ENCODE assay signal across 2 cellular contexts in the genomic region with DNA sequence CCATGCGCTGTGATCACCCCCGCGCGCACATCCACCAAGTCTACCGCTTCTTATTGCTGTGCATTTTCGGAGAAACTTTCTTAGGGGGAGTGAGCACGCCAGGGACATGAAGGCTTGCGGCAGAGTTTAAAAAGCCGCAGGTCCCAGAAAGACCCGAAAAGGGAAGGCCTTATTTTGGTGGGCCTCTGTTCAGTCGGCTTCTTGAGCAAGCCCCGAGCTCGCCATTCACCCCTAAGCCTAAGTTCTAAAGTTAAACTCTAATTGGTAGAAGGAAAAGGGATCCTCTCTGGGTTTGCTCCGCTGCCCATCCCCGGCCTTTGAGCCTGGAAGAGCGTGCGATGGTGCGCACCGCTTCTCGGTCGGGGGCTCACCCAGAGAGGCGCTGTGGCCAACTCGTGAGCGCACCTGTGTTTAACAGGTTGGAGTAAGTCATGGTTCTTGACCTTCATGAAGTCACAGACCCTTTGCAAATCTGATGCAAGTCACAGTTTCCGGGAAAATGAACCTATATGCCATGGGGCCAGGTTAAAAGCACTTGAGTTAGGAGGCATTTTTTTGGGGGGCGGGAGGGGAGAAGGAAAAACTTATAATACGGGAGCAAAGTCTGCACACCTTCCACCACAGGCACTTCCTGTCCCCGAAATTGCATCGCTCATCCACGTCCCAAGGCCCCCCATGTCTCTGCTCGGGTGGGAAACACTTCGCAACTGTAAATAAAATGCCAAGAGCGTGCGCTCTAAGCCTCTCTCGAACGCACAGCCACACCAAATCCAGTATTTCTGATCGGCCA.
TF ChIP-seq lines count a peak whose summit lies in the region.

No MANE protein-coding gene starts in this region.

TF ChIP-seq in A549, 52 proteins besides CTCF, POLR2A, EP300 and RAD21:
- TF ChIP-seq NPAS2 (CRISPR knock-in tag; IDR thresholded peaks at IDR 0.05; ENCODE audit: borderline replicate concordance) (no peak), HES2 (IDR thresholded peaks at IDR 0.05) (no peak), TP53 (CRISPR knock-in tag; IDR thresholded peaks at IDR 0.05) (no peak), FOSB (CRISPR knock-in tag; IDR thresholded peaks at IDR 0.05) (no peak), PBX3 (IDR thresholded peaks at IDR 0.05) (no peak), CBX8 (IDR thresholded peaks at IDR 0.05) (no peak), SREBF2 (IDR thresholded peaks at IDR 0.05) (no peak), CHD2 (IDR thresholded peaks at IDR 0.05; ENCODE audit: low read length, partially characterized antibody) (no peak), CEBPB (IDR thresholded peaks at IDR 0.05) (no peak), ZC3H11A (IDR thresholded peaks at IDR 0.05) (no peak), JUNB (IDR thresholded peaks at IDR 0.05) (no peak), FOXS1 (CRISPR knock-in tag; IDR thresholded peaks at IDR 0.05) (no peak)

TF ChIP-seq in endothelial cell of umbilical vein, 7 proteins besides CTCF, POLR2A, EP300 and RAD21:
- TF ChIP-seq EZH2 (IDR thresholded peaks at IDR 0.05; ENCODE audit: borderline replicate concordance, low read depth, low read length, severe bottlenecking) (peak; percentile 86), MYC (IDR thresholded peaks at IDR 0.05; ENCODE audit: low read depth, low read length) (no peak)
